28 cellular contexts compared by ENCODE assay signal in genomic region chr19:19502281-19502680, GRCh38. TPM values are rescaled to one million over a fixed set of nuclear protein-coding genes. Genes with fewer than 3 reads are reported as not detected.
"Had no signal": no experiment of that assay in that cellular context is flagged by ENCODE, and none has a peak within 500 bp of the region (broad histone marks: within the 10 kb centered on the region; RNA-seq: fewer than 3 reads in every experiment).

No MANE protein-coding gene starts in this region.

- H3K27ac ChIP-seq: brain microvascular endothelial cell, coronary artery had no signal

- ATAC-seq: activated CD4-positive, alpha-beta T cell treated with anti-CD3 and anti-CD28 coated beads for 36 hours; activated CD8-positive, alpha-beta memory T cell treated with anti-CD3 and anti-CD28 coated beads, Interleukin-2, amount 10 ng/mL, durations not matched to agents 7 days and 5 days; activated CD8-positive, alpha-beta T cell treated with anti-CD3 and anti-CD28 coated beads, Interleukin-2, amount 10 ng/mL, durations not matched to agents 7 days and 5 days; activated T-helper 17 cell treated with anti-CD3 and anti-CD28 coated beads, Interleukin-2, amount 50 U/mL, for 72 hours; esophagus mucosa had no signal

- FAIRE-seq: astrocyte, bronchial epithelial cell, frontal cortex had no signal

- H3K27me3 ChIP-seq: brain microvascular endothelial cell, dorsolateral prefrontal cortex had no signal

- H3K4me3 ChIP-seq: coronary artery, dorsolateral prefrontal cortex had no signal

- DNase-seq: activated CD4-positive, alpha-beta memory T cell treated with anti-CD3 and anti-CD28 coated beads for 36 hours; activated CD4-positive, alpha-beta T cell treated with anti-CD3 and anti-CD28 coated beads for 36 hours; activated CD4-positive, alpha-beta T cell treated with anti-CD3 and anti-CD28 coated beads, Interleukin-2, amount 10 ng/mL, durations not matched to agents 24 days and 14 days; activated CD4-positive, CD25-positive, alpha-beta regulatory T cell; activated CD4-positive, CD25-positive, alpha-beta regulatory T cell treated with anti-CD3 and anti-CD28 coated beads, Interleukin-2, amount 50 U/mL, for 72 hours; activated CD8-positive, alpha-beta memory T cell treated with anti-CD3 and anti-CD28 coated beads, Interleukin-2, amount 10 ng/mL, durations not matched to agents 7 days and 5 days; activated CD8-positive, alpha-beta memory T cell treated with anti-CD3 and anti-CD28 coated beads, Interleukin-2, amount 50 U/mL, for 4 hours; activated CD8-positive, alpha-beta T cell treated with anti-CD3 and anti-CD28 coated beads, Interleukin-2, amount 10 ng/mL, durations not matched to agents 7 days and 5 days; activated effector memory CD4-positive, alpha-beta T cell treated with Interleukin-2 at 50 U/mL for 16 hours; activated gamma-delta T cell treated with Interleukin-2 at 50 U/mL for 16 hours; activated naive CD4-positive, alpha-beta T cell treated with anti-CD3 and anti-CD28 coated beads, Interleukin-2, amount 50 U/mL, for 16 hours; activated naive CD4-positive, alpha-beta T cell treated with Interleukin-2 at 50 U/mL for 16 hours; activated T-cell treated with anti-CD3 and anti-CD28 coated beads, Interleukin-2, amount 50 U/mL, for 1 hour; amniotic stem cell; anterior cingulate cortex; brain microvascular endothelial cell; dorsolateral prefrontal cortex; effector memory CD4-positive, alpha-beta T cell; endodermal cell; foreskin fibroblast; glutamatergic neuron; T-helper 2 cell had no signal

RNA-seq across cellular contexts. Expression of gene CILP2, which starts 35.8 kb away (rescaled TPM):
- total RNA-seq: esophagus mucosa had no signal
